Comparison of ENCODE assay signal across 15 cellular contexts in genomic region chr7:32145911-32146310, GRCh38.
DNase-seq lines count a peak whose midpoint lies in the region; ATAC-seq lines count a peak whose summit lies in the region.
"Had no signal": no experiment of that assay in that cellular context is flagged by ENCODE, and none has a peak within 500 bp of the region (broad histone marks: within the 10 kb centered on the region; RNA-seq: fewer than 3 reads in every experiment).

No MANE protein-coding gene starts in this region.

- DNase-seq in DMS 273 (lab: John Stamatoyannopoulos, UW; ENCODE audit: unreplicated experiment), result peak; percentile 94
- peak; percentile 68 for DNase-seq in NCI-H1694 treated with DMSO at 0.1 percent for 48 hours (lab: John Stamatoyannopoulos, UW)
- peak; percentile 69 to 86 for DNase-seq in NCI-H524 (lab: John Stamatoyannopoulos, UW)
- DNase-seq in cerebellum (ENCODE audit: low spot score), result peak; percentile 55
- DNase-seq in stimulated activated naive CD8-positive, alpha-beta T cell treated with anti-CD3 and anti-CD28 coated beads, Interleukin-15, amount 100 ng/mL, for 72 hours, result no peak
- DNase-seq in HCEC 1CT, result no peak
- DNase-seq in ureter (ENCODE audit: low spot score), result no peak
- DNase-seq: CD8-positive, alpha-beta T cell; COR-L47; DMS53; H7 had no signal

- H3K4me3 Mint-ChIP-seq in stimulated activated naive CD8-positive, alpha-beta T cell treated with anti-CD3 and anti-CD28 coated beads, Interleukin-15, amount 100 ng/mL, for 72 hours, result no peak overlapping the region
- H3K4me3 Mint-ChIP-seq: CD14-positive monocyte; CD8-positive, alpha-beta T cell; GM23338 had no signal

- no peaks in the 10 kb centered on the region for H3K4me1 Mint-ChIP-seq in stimulated activated naive CD8-positive, alpha-beta T cell treated with anti-CD3 and anti-CD28 coated beads, Interleukin-15, amount 100 ng/mL, for 72 hours
- H3K4me1 Mint-ChIP-seq: CD14-positive monocyte had no signal

- no peak overlapping the region for H3K27ac Mint-ChIP-seq in stimulated activated naive CD8-positive, alpha-beta T cell treated with anti-CD3 and anti-CD28 coated beads, Interleukin-15, amount 100 ng/mL, for 72 hours
- H3K27ac Mint-ChIP-seq: CD14-positive monocyte; CD8-positive, alpha-beta T cell; GM23338 had no signal

- H3K27me3 Mint-ChIP-seq in stimulated activated naive CD8-positive, alpha-beta T cell treated with anti-CD3 and anti-CD28 coated beads, Interleukin-15, amount 100 ng/mL, for 72 hours, result peaks cover 7% of the 10 kb centered on the region

- no peak for ATAC-seq in stimulated activated naive CD8-positive, alpha-beta T cell treated with anti-CD3 and anti-CD28 coated beads, Interleukin-15, amount 100 ng/mL, for 72 hours
- no peak for ATAC-seq in GM21619 (IDR thresholded peaks at IDR 0.05; ENCODE audit: unreplicated experiment)
- ATAC-seq: CD8-positive, alpha-beta T cell; GM23338; HepG2 had no signal

- no peaks in the 10 kb centered on the region for H3K9me3 Mint-ChIP-seq in stimulated activated naive CD8-positive, alpha-beta T cell treated with anti-CD3 and anti-CD28 coated beads, Interleukin-15, amount 100 ng/mL, for 72 hours
- H3K9me3 Mint-ChIP-seq: CD8-positive, alpha-beta T cell had no signal

Comparison
In these comparisons a context has a peak if more than half of its experiments do, and no peak if none do; other contexts are left out.
1. DNase-seq: peak in DMS 273 (single experiment), NCI-H1694 treated with DMSO at 0.1 percent for 48 hours (single experiment), NCI-H524 (2 of 2) and cerebellum (single experiment); none in stimulated activated naive CD8-positive, alpha-beta T cell treated with anti-CD3 and anti-CD28 coated beads, Interleukin-15, amount 100 ng/mL, for 72 hours (0 of 2), HCEC 1CT (single experiment) and ureter (single experiment).